1 cellular context compared by ENCODE assay signal in genomic region chr4:1174941-1175634, GRCh38.
TF ChIP-seq lines count a peak whose summit lies in the region.

No MANE protein-coding gene starts in this region.

TF ChIP-seq in IMR-90, 13 proteins besides CTCF, POLR2A, EP300 and RAD21 (continued from another document):
- TF ChIP-seq USF2 (IDR thresholded peaks at IDR 0.05; ENCODE audit: low read depth, low read length) (no peak), RCOR1 (IDR thresholded peaks at IDR 0.05; ENCODE audit: insufficient replicate concordance, low read length) (no peak), CEBPB (IDR thresholded peaks at IDR 0.05; ENCODE audit: low read depth, low read length) (no peak), RFX5 (IDR thresholded peaks at IDR 0.05; ENCODE audit: low read depth, low read length) (no peak), BHLHE40 (IDR thresholded peaks at IDR 0.05; ENCODE audit: low read depth, low read length) (no peak), CHD1 (IDR thresholded peaks at IDR 0.05; ENCODE audit: low read depth, low read length) (no peak)
TF ChIP-seq in IMR-90: peak in this region for 0.
